ENCODE assay signal across 9 cellular contexts in the genomic region with DNA sequence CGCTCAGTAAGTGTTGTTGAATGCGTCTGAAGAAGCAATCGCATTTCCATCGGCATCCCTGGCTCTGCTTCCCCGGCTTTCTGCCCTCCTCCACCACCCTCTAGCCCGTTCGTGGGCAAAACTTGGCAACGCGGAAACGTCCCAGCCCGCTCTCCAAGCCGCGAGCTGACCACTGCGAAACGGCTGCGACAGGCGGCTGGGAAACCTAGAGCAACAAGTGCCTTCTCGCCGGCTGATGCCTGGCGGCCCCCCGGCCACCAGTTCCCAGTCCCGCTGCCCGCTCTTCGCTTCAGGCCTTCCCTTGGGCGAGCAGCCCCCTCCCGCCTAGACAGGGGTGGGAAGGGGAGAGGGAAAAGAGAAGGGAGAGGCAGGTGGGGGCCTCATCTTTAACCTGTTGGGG. TPM values are rescaled to one million over a fixed set of nuclear protein-coding genes. Genes with fewer than 3 reads are reported as not detected.
DNase-seq lines count a peak whose midpoint lies in the region; ATAC-seq and TF ChIP-seq lines count a peak whose summit lies in the region.
"Had no signal": no experiment of that assay in that cellular context is flagged by ENCODE, and none has a peak within 500 bp of the region (broad histone marks: within the 10 kb centered on the region; RNA-seq: fewer than 3 reads in every experiment).

No MANE protein-coding gene starts in this region.

- POLR2A ChIA-PET in AG04449 (lab: Yijun Ruan, JAX) (no interaction called here), HEK293 (lab: Yijun Ruan, JAX) (interaction anchor here (5.7 kb wide), 1 partner anchor 28 kb away, joined by 46 read pairs; a partner anchor contains a TSS)

- no peak overlapping the region for H3K27ac ChIP-seq in HEK293 (ENCODE audit: extremely low read depth, low read depth, low read length)

- H3K27ac Mint-ChIP-seq in chondrocyte (ENCODE audit: unreplicated experiment): no peak overlapping the region
- no peak overlapping the region for H3K27ac Mint-ChIP-seq in natural killer cell

- H3K9me3 ChIP-seq in HEK293 (ENCODE audit: control insufficient read depth, insufficient read depth, low read depth, low read length): no peaks in the 10 kb centered on the region

- H3K4me3 ChIP-seq in AG04449 (ENCODE audit: low read depth, low read length) (peak overlapping the region; percentile 12; the same call in 1 of the 2 replicates), HEK293 (ENCODE audit: low read depth, low read length) (no peak overlapping the region)

- H3K4me3 Mint-ChIP-seq in chondrocyte (ENCODE audit: unreplicated experiment) (peak overlapping the region; percentile 79), natural killer cell (peak overlapping the region; percentile 86)

- intact Hi-C loops in natural killer cell (cut with micrococcal nuclease): loop anchor here (10.0 kb wide), 1 partner anchor 1050 kb away; a partner anchor contains a TSS

- H3K27me3 Mint-ChIP-seq in chondrocyte (ENCODE audit: low read depth) (peaks cover 43% of the 10 kb centered on the region), natural killer cell (ENCODE audit: low read depth in 2 of 2) (peaks cover 44 to 72% of the 10 kb centered on the region in 2 donors)

- H3K4me1 ChIP-seq in HEK293 (ENCODE audit: control insufficient read depth, insufficient read depth, low read length): peaks cover 3% of the 10 kb centered on the region

- H3K4me1 Mint-ChIP-seq in chondrocyte (ENCODE audit: low read depth): peaks cover 21% of the 10 kb centered on the region
- H3K4me1 Mint-ChIP-seq in natural killer cell: peaks cover 20 to 31% of the 10 kb centered on the region in 2 donors

- in situ Hi-C loops in KBM-7 (cut with MboI; ENCODE audit: low pct_unique_long_range_greater_than_20kb, low sequenced_read_pairs): loop anchor here (10.0 kb wide), 1 partner anchor 240 kb away; no protein-coding TSS in a partner anchor

- no peak for TF ChIP-seq CTCF in AG04449 (IDR thresholded peaks at IDR 0.05; ENCODE audit: insufficient read depth, low read length, missing control alignments)
- TF ChIP-seq CTCF in HEK293 (tag by site-specific recombination; IDR thresholded peaks at IDR 0.05): no peak
- no peak for TF ChIP-seq CTCF in chondrocyte (IDR thresholded peaks at IDR 0.05)
- no peak for TF ChIP-seq CTCF in natural killer cell (IDR thresholded peaks at IDR 0.05)

- H3K36me3 Mint-ChIP-seq in chondrocyte (ENCODE audit: low read depth): no peaks in the 10 kb centered on the region
- H3K36me3 Mint-ChIP-seq in natural killer cell: no peaks in the 10 kb centered on the region

- DNase-seq in AG04449 (ENCODE audit: low read depth, low spot score) (no peak), chondrocyte (ENCODE audit: low spot score) (no peak), natural killer cell (no peak), cortex of kidney (lab: John Stamatoyannopoulos, UW) (no peak), Ammon's horn (ENCODE audit: low spot score) (no peak), KBM-7 (no peak)
- DNase-seq: NCI-H1694 treated with DMSO at 0.1 percent for 48 hours had no signal

- H3K9me3 Mint-ChIP-seq in chondrocyte (ENCODE audit: low read depth): no peaks in the 10 kb centered on the region
- no peaks in the 10 kb centered on the region for H3K9me3 Mint-ChIP-seq in natural killer cell

- H3K36me3 ChIP-seq in HEK293 (ENCODE audit: control insufficient read depth in 2 of 2, insufficient read depth in 1 of 2, low read length in 2 of 2): peaks cover 0 to 14% of the 10 kb centered on the region in 2 experiments; a peak in 1 of 3 replicates

- ATAC-seq in natural killer cell (no peak), esophagus mucosa (no peak)

- CTCF ChIA-PET in AG04449 (lab: Yijun Ruan, JAX) (interaction anchor here (0.7 kb wide), 1 partner anchor 24 kb away, joined by 3 read pairs; no protein-coding TSS in a partner anchor), HEK293 (lab: Yijun Ruan, JAX) (interaction anchor here (0.7 kb wide), 1 partner anchor 13 kb away, joined by 5 read pairs; no protein-coding TSS in a partner anchor)

TF ChIP-seq in HEK293, 187 proteins besides CTCF, POLR2A, EP300 and RAD21 (continues in another document):
- no peak for TF ChIP-seq ZNF501 (tag by site-specific recombination; IDR thresholded peaks at IDR 0.05)
- TF ChIP-seq, protein P1, sequence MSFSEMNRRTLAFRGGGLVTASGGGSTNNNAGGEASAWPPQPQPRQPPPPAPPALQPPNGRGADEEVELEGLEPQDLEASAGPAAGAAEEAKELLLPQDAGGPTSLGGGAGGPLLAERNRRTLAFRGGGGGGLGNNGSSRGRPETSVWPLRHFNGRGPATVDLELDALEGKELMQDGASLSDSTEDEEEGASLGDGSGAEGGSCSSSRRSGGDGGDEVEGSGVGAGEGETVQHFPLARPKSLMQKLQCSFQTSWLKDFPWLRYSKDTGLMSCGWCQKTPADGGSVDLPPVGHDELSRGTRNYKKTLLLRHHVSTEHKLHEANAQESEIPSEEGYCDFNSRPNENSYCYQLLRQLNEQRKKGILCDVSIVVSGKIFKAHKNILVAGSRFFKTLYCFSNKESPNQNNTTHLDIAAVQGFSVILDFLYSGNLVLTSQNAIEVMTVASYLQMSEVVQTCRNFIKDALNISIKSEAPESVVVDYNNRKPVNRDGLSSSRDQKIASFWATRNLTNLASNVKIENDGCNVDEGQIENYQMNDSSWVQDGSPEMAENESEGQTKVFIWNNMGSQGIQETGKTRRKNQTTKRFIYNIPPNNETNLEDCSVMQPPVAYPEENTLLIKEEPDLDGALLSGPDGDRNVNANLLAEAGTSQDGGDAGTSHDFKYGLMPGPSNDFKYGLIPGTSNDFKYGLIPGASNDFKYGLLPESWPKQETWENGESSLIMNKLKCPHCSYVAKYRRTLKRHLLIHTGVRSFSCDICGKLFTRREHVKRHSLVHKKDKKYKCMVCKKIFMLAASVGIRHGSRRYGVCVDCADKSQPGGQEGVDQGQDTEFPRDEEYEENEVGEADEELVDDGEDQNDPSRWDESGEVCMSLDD (tag by site-specific recombination; IDR thresholded peaks at IDR 0.05): no peak
- TF ChIP-seq SCRT2 (tag by site-specific recombination; IDR thresholded peaks at IDR 0.05): peak; percentile 96
- no peak for TF ChIP-seq YY1 (tag by site-specific recombination; IDR thresholded peaks at IDR 0.05)
- TF ChIP-seq, protein P2, sequence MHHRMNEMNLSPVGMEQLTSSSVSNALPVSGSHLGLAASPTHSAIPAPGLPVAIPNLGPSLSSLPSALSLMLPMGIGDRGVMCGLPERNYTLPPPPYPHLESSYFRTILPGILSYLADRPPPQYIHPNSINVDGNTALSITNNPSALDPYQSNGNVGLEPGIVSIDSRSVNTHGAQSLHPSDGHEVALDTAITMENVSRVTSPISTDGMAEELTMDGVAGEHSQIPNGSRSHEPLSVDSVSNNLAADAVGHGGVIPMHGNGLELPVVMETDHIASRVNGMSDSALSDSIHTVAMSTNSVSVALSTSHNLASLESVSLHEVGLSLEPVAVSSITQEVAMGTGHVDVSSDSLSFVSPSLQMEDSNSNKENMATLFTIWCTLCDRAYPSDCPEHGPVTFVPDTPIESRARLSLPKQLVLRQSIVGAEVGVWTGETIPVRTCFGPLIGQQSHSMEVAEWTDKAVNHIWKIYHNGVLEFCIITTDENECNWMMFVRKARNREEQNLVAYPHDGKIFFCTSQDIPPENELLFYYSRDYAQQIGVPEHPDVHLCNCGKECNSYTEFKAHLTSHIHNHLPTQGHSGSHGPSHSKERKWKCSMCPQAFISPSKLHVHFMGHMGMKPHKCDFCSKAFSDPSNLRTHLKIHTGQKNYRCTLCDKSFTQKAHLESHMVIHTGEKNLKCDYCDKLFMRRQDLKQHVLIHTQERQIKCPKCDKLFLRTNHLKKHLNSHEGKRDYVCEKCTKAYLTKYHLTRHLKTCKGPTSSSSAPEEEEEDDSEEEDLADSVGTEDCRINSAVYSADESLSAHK (tag by site-specific recombination; IDR thresholded peaks at IDR 0.05): no peak
- no peak for TF ChIP-seq GLIS2 (tag by site-specific recombination; IDR thresholded peaks at IDR 0.05)
- TF ChIP-seq, protein P3, sequence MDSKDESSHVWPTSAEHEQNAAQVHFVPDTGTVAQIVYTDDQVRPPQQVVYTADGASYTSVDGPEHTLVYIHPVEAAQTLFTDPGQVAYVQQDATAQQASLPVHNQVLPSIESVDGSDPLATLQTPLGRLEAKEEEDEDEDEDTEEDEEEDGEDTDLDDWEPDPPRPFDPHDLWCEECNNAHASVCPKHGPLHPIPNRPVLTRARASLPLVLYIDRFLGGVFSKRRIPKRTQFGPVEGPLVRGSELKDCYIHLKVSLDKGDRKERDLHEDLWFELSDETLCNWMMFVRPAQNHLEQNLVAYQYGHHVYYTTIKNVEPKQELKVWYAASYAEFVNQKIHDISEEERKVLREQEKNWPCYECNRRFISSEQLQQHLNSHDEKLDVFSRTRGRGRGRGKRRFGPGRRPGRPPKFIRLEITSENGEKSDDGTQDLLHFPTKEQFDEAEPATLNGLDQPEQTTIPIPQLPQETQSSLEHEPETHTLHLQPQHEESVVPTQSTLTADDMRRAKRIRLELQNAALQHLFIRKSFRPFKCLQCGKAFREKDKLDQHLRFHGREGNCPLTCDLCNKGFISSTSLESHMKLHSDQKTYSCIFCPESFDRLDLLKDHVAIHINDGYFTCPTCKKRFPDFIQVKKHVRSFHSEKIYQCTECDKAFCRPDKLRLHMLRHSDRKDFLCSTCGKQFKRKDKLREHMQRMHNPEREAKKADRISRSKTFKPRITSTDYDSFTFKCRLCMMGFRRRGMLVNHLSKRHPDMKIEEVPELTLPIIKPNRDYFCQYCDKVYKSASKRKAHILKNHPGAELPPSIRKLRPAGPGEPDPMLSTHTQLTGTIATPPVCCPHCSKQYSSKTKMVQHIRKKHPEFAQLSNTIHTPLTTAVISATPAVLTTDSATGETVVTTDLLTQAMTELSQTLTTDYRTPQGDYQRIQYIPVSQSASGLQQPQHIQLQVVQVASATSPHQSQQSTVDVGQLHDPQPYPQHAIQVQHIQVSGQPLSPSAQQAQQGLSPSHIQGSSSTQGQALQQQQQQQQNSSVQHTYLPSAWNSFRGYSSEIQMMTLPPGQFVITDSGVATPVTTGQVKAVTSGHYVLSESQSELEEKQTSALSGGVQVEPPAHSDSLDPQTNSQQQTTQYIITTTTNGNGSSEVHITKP (tag by site-specific recombination; IDR thresholded peaks at IDR 0.05): no peak
- TF ChIP-seq ZIC2 (tag by site-specific recombination; IDR thresholded peaks at IDR 0.05): no peak

RNA-seq across cellular contexts. Expression of a gene that starts 0.8 kb away (rescaled TPM):
- total RNA-seq in chondrocyte: 0.68 to 0.77 TPM (median 0.77 TPM) in 3 replicates
- under 1 TPM in 1 of 3 donors, not detected in 2; 0.49 TPM for total RNA-seq in natural killer cell
- total RNA-seq in esophagus mucosa: not detected

RNA-seq across cellular contexts. Expression of a gene that starts 27.8 kb away (rescaled TPM):
- total RNA-seq in chondrocyte: 988 to 1,163 TPM (median 1,016 TPM) in 3 replicates
- total RNA-seq in natural killer cell: 100 to 1,000 TPM; 611 to 754 (median 650) TPM
- total RNA-seq in esophagus mucosa: 1,216 TPM
